1 cellular context compared by ENCODE assay signal in the genomic region with DNA sequence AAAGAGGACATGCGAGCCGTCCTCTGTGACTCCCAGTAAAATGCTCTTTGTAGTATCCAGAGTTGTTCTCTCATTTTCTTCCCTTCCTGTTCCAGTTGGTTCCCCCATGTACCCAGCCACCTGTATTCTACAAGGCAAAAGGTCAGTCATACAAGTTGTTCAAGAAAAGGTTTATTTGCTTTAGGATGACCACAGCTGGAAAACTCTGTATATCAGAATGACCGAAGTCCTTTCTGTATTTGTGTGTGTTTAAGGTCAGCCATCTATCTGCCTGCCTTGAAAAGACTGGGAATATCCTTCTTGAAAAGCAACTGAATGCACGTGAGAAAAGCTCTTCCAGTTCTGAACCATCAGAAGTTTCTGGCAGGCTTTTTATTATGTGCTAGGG.
TF ChIP-seq lines count a peak whose summit lies in the region.

No MANE protein-coding gene starts in this region.

TF ChIP-seq in endothelial cell of umbilical vein, 7 proteins besides CTCF, POLR2A, EP300 and RAD21:
- TF ChIP-seq JUN (IDR thresholded peaks at IDR 0.05; ENCODE audit: borderline replicate concordance, insufficient read depth, insufficient read length, low read depth) (no peak), FOS (IDR thresholded peaks at IDR 0.05; ENCODE audit: borderline replicate concordance, insufficient read depth, low read length) (no peak), MYC (IDR thresholded peaks at IDR 0.05; ENCODE audit: low read depth, low read length) (no peak), GATA2 (IDR thresholded peaks at IDR 0.05; ENCODE audit: insufficient read depth, insufficient read length, low read depth, low read length) (no peak), POLR2AphosphoS5 (IDR thresholded peaks at IDR 0.05; ENCODE audit: insufficient read depth, low read depth, low read length) (no peak)
TF ChIP-seq in endothelial cell of umbilical vein: peak in this region for 0.
